Comparison of ENCODE assay signal across 17 cellular contexts in genomic region chr3:161051856-161052255, GRCh38. TPM values are rescaled to one million over a fixed set of nuclear protein-coding genes. Genes with fewer than 3 reads are reported as not detected.
DNase-seq lines count a peak whose midpoint lies in the region; ATAC-seq and TF ChIP-seq lines count a peak whose summit lies in the region.
"Had no signal": no experiment of that assay in that cellular context is flagged by ENCODE, and none has a peak within 500 bp of the region (broad histone marks: within the 10 kb centered on the region; RNA-seq: fewer than 3 reads in every experiment).

No MANE protein-coding gene starts in this region.

- H4K91ac ChIP-seq in H9 (ENCODE audit: insufficient read length, low read depth, low read length) (no peak overlapping the region), trophoblast cell (ENCODE audit: low read depth, low read length) (no peak overlapping the region)

- H2AFZ ChIP-seq in H9 (ENCODE audit: low read length) = no peak overlapping the region
- no peak overlapping the region for H2AFZ ChIP-seq in trophoblast cell (ENCODE audit: insufficient read depth, low read length, poor library complexity)

- no peaks in the 10 kb centered on the region for H3K36me3 Mint-ChIP-seq in H9 (ENCODE audit: insufficient read depth in 1 of 3, low read depth in 3 of 3)
- peaks cover 8% of the 10 kb centered on the region for H3K36me3 Mint-ChIP-seq in dendritic cell treated with granulocyte-macrophage colony-stimulating factor and Interleukin-4, amounts not matched to agents 40 ng/mL and 50 ng/mL, for 4 days (ENCODE audit: low read depth)
- H3K36me3 Mint-ChIP-seq: CD8-positive, alpha-beta T cell had no signal

- no peak for TF ChIP-seq CTCF in H9 (conservative IDR thresholded peaks at IDR 0.05)

- H3T11ph ChIP-seq in H9 (ENCODE audit: low read length) = no peak overlapping the region

- H2BK12ac ChIP-seq in H9 (ENCODE audit: insufficient read length, low read depth, low read length) = no peak overlapping the region
- H2BK12ac ChIP-seq in trophoblast cell (ENCODE audit: low read length) = no peak overlapping the region

- DNase-seq in H9 (no peak), mesendoderm (peak; percentile 3), trophoblast cell (no peak), HK-2 (ENCODE audit: unreplicated experiment) (no peak), NCI-H2107 treated with DMSO at 0.1 percent for 48 hours (lab: John Stamatoyannopoulos, UW; ENCODE audit: unreplicated experiment) (no peak)
- DNase-seq in stimulated activated CD4-positive, alpha-beta T cell treated with anti-CD3 and anti-CD28 coated beads, Interleukin-2, amount 100 ng/mL, for 24 hours = no peak
- DNase-seq: 8988T; Calu3; CD8-positive, alpha-beta T cell; DMS79 treated with DMSO at 0.1 percent for 48 hours; GF-D8 had no signal

- peaks cover 3 to 6% of the 10 kb centered on the region in 2 experiments; a peak in 1 of 4 replicates for H3K4me1 Mint-ChIP-seq in H9
- H3K4me1 Mint-ChIP-seq in dendritic cell treated with granulocyte-macrophage colony-stimulating factor and Interleukin-4, amounts not matched to agents 40 ng/mL and 50 ng/mL, for 4 days (ENCODE audit: low read depth) = peaks cover 53% of the 10 kb centered on the region

- no peak overlapping the region for H4K12ac ChIP-seq in trophoblast cell (ENCODE audit: low read depth, low read length)

- no peak overlapping the region for H3K23ac ChIP-seq in H9 (ENCODE audit: insufficient read length, low read depth, low read length)
- no peak overlapping the region for H3K23ac ChIP-seq in mesendoderm (ENCODE audit: low read length)
- no peak overlapping the region for H3K23ac ChIP-seq in trophoblast cell (ENCODE audit: low read length)

- H3K79me1 ChIP-seq in H9 (ENCODE audit: insufficient read depth, low read depth, low read length, poor library complexity, severe bottlenecking) = no peaks in the 10 kb centered on the region
- H3K79me1 ChIP-seq in mesendoderm (ENCODE audit: low read length) = no peaks in the 10 kb centered on the region
- no peaks in the 10 kb centered on the region for H3K79me1 ChIP-seq in trophoblast cell (ENCODE audit: low read length)

- intact Hi-C loops in dendritic cell treated with granulocyte-macrophage colony-stimulating factor and Interleukin-4, amounts not matched to agents 40 ng/mL and 50 ng/mL, for 4 days (cut with micrococcal nuclease) = no loop called here

- H3K4me3 ChIP-seq in mesendoderm (ENCODE audit: low read length) (no peak overlapping the region), trophoblast cell (ENCODE audit: low read depth, low read length) (no peak overlapping the region)
- H3K4me3 ChIP-seq: BLaER1, HAP-1 had no signal

- no peaks in the 10 kb centered on the region for H3K4me1 ChIP-seq in H9 (ENCODE audit: insufficient read depth, low read length)
- peaks cover 4% of the 10 kb centered on the region for H3K4me1 ChIP-seq in mesendoderm (ENCODE audit: control insufficient read depth, low read depth, low read length)
- no peaks in the 10 kb centered on the region for H3K4me1 ChIP-seq in trophoblast cell (ENCODE audit: control insufficient read depth in 1 of 2, insufficient read depth in 2 of 2, low read length in 2 of 2)
- H3K4me1 ChIP-seq: BLaER1, HAP-1 had no signal

- H2BK15ac ChIP-seq in H9 (ENCODE audit: low read depth, low read length) (no peak overlapping the region), mesendoderm (replicated peaks; ENCODE audit: low read depth) (no peak overlapping the region)

- H3K4me2 ChIP-seq in H9 (ENCODE audit: insufficient read depth, insufficient read length, low read length) (no peak overlapping the region), mesendoderm (ENCODE audit: low read length) (no peak overlapping the region), trophoblast cell (ENCODE audit: low read length) (no peak overlapping the region)
- H3K4me2 ChIP-seq: BLaER1 had no signal

- ATAC-seq in GM18519 (IDR thresholded peaks at IDR 0.05; ENCODE audit: low FRiP score, unreplicated experiment) = no peak
- ATAC-seq: CD8-positive, alpha-beta T cell had no signal

- no peak overlapping the region for H2BK20ac ChIP-seq in H9 (ENCODE audit: low read depth, low read length, poor library complexity, severe bottlenecking)

- no peaks in the 10 kb centered on the region for H3K23me2 ChIP-seq in H9 (ENCODE audit: insufficient read length, low read depth, low read length, poor library complexity, severe bottlenecking)

- H3K79me2 ChIP-seq in H9 (ENCODE audit: insufficient read depth, low read length) (no peaks in the 10 kb centered on the region), mesendoderm (ENCODE audit: control insufficient read depth, insufficient read depth, low read length) (no peaks in the 10 kb centered on the region), trophoblast cell (ENCODE audit: control insufficient read depth, insufficient read depth, low read length, poor library complexity) (no peaks in the 10 kb centered on the region)

- H3K18ac ChIP-seq in H9 (ENCODE audit: insufficient read length, low read depth, low read length) (no peak overlapping the region), mesendoderm (ENCODE audit: low read length) (no peak overlapping the region), trophoblast cell (ENCODE audit: low read length) (no peak overlapping the region)

- H2BK5ac ChIP-seq in H9 (ENCODE audit: insufficient read length, low read length) (no peak overlapping the region), mesendoderm (ENCODE audit: low read length) (peak overlapping the region; percentile 45), trophoblast cell (ENCODE audit: low read depth, low read length, poor library complexity) (no peak overlapping the region)

- no CpG with 5 or more reads among the region's 6 CpGs for WGBS in H9 (ENCODE audit: extremely low coverage, insufficient read length, low lambda C conversion rate)
- WGBS in mesendoderm (ENCODE audit: extremely low coverage, insufficient coverage, low lambda C conversion rate) = no CpG with 5 or more reads among the region's 6 CpGs
- WGBS in trophoblast cell (ENCODE audit: extremely low coverage, insufficient coverage, insufficient read length) = no CpG with 5 or more reads among the region's 6 CpGs

- H2AK5ac ChIP-seq in H9 (ENCODE audit: insufficient read length, low read length) = no peak overlapping the region
- no peak overlapping the region for H2AK5ac ChIP-seq in mesendoderm (ENCODE audit: low read length)
- H2AK5ac ChIP-seq in trophoblast cell (ENCODE audit: low read length) = peak overlapping the region; percentile 19

- H3K27me3 Mint-ChIP-seq in H9 (ENCODE audit: low read depth) = no peaks in the 10 kb centered on the region
- H3K27me3 Mint-ChIP-seq in dendritic cell treated with granulocyte-macrophage colony-stimulating factor and Interleukin-4, amounts not matched to agents 40 ng/mL and 50 ng/mL, for 4 days = no peaks in the 10 kb centered on the region

- H3K36me3 ChIP-seq in mesendoderm (ENCODE audit: control insufficient read depth, insufficient read depth, low read length) = no peaks in the 10 kb centered on the region
- no peaks in the 10 kb centered on the region for H3K36me3 ChIP-seq in trophoblast cell (ENCODE audit: control insufficient read depth in 1 of 2, insufficient read depth in 2 of 2, low read length in 2 of 2)
- H3K36me3 ChIP-seq: BLaER1, HAP-1 had no signal

- H2BK120ac ChIP-seq in H9 (ENCODE audit: low read depth, low read length, poor library complexity, severe bottlenecking) = no peak overlapping the region
- H2BK120ac ChIP-seq in mesendoderm (ENCODE audit: low read depth, low read length) = no peak overlapping the region
- no peak overlapping the region for H2BK120ac ChIP-seq in trophoblast cell (ENCODE audit: insufficient read depth, low read length, poor library complexity)

- H3K9me3 ChIP-seq in H9 (ENCODE audit: control insufficient read depth, low read depth, low read length) (no peaks in the 10 kb centered on the region), trophoblast cell (ENCODE audit: insufficient read depth, low read depth, low read length) (no peaks in the 10 kb centered on the region)
- H3K9me3 ChIP-seq: BLaER1, HAP-1 had no signal

- peaks cover 2 to 3% of the 10 kb centered on the region in 2 experiments; a peak in 1 of 5 replicates for H3K9me3 Mint-ChIP-seq in H9
- H3K9me3 Mint-ChIP-seq in dendritic cell treated with granulocyte-macrophage colony-stimulating factor and Interleukin-4, amounts not matched to agents 40 ng/mL and 50 ng/mL, for 4 days = no peaks in the 10 kb centered on the region
- H3K9me3 Mint-ChIP-seq: CD8-positive, alpha-beta T cell had no signal

- H3K27ac ChIP-seq in H9 (ENCODE audit: insufficient read length, low read depth, low read length) = no peak overlapping the region
- no peak overlapping the region for H3K27ac ChIP-seq in mesendoderm (ENCODE audit: low read depth, low read length)
- H3K27ac ChIP-seq in trophoblast cell (ENCODE audit: low read depth, low read length) = no peak overlapping the region
- H3K27ac ChIP-seq: BLaER1 had no signal

- H3K27me3 ChIP-seq in H9 (ENCODE audit: insufficient read depth, low read length) (no peaks in the 10 kb centered on the region), mesendoderm (ENCODE audit: insufficient read depth, low read length, poor library complexity) (no peaks in the 10 kb centered on the region), trophoblast cell (ENCODE audit: insufficient read depth, low read length) (no peaks in the 10 kb centered on the region)
- H3K27me3 ChIP-seq: BLaER1 had no signal

- peak overlapping the region in 2 of 3 experiments; percentile 14 to 78; a peak in 2 of 7 replicates for H3K27ac Mint-ChIP-seq in H9
- peak overlapping the region; percentile 77 for H3K27ac Mint-ChIP-seq in dendritic cell treated with granulocyte-macrophage colony-stimulating factor and Interleukin-4, amounts not matched to agents 40 ng/mL and 50 ng/mL, for 4 days
- H3K27ac Mint-ChIP-seq: CD14-positive monocyte; CD8-positive, alpha-beta T cell had no signal

- H3K4me3 Mint-ChIP-seq in H9 = no peak overlapping the region
- no peak overlapping the region for H3K4me3 Mint-ChIP-seq in dendritic cell treated with granulocyte-macrophage colony-stimulating factor and Interleukin-4, amounts not matched to agents 40 ng/mL and 50 ng/mL, for 4 days
- H3K4me3 Mint-ChIP-seq: CD14-positive monocyte; CD8-positive, alpha-beta T cell had no signal

- H3K56ac ChIP-seq in H9 (ENCODE audit: insufficient read length, low read depth, low read length) = no peak overlapping the region
- peak overlapping the region; percentile 34 for H3K56ac ChIP-seq in mesendoderm (ENCODE audit: low read length)

- H4K20me1 ChIP-seq in H9 (ENCODE audit: control insufficient read depth, insufficient read depth, insufficient read length) = no peaks in the 10 kb centered on the region
- H4K20me1 ChIP-seq: BLaER1 had no signal

- no peak overlapping the region for H4K8ac ChIP-seq in H9 (replicated peaks; ENCODE audit: insufficient read length, low read depth, low read length)
- H4K8ac ChIP-seq in mesendoderm (ENCODE audit: low read depth, low read length) = no peak overlapping the region
- no peak overlapping the region for H4K8ac ChIP-seq in trophoblast cell (ENCODE audit: low read depth, low read length)

- no peak overlapping the region for H4K5ac ChIP-seq in H9 (ENCODE audit: insufficient read length, low read depth, low read length)
- H4K5ac ChIP-seq in mesendoderm (ENCODE audit: low read length) = no peak overlapping the region

- H3K9ac ChIP-seq in H9 (ENCODE audit: extremely low read depth, insufficient read length, low read length) (no peak overlapping the region), mesendoderm (ENCODE audit: low read length) (no peak overlapping the region), trophoblast cell (ENCODE audit: low read length) (no peak overlapping the region)
- H3K9ac ChIP-seq: BLaER1 had no signal

- H3K14ac ChIP-seq in H9 (ENCODE audit: insufficient read depth, low read length) (no peak overlapping the region), trophoblast cell (ENCODE audit: low read length) (peak overlapping the region; percentile 29)

- H3K4ac ChIP-seq in H9 (ENCODE audit: low read depth, low read length) (no peak overlapping the region), mesendoderm (ENCODE audit: low read depth, low read length) (no peak overlapping the region), trophoblast cell (ENCODE audit: low read depth, low read length) (no peak overlapping the region)

RNA-seq across cellular contexts. Expression of gene B3GALNT1, which starts 53.3 kb away (rescaled TPM):
- 13.2 and 14.7 TPM in 2 replicates for total RNA-seq in H9 (2021)
- 8.9 TPM for polyA plus RNA-seq in mesendoderm (2013, experiment 1 of 2)
- 8.4 TPM for polyA plus RNA-seq in mesendoderm (2013, experiment 2 of 2)
- polyA plus RNA-seq in trophoblast cell (2013) = 8.9 and 9.6 TPM in 2 replicates
- total RNA-seq: HT-29 had no signal
